ENCODE assay signal across 1 cellular context in the genomic region with DNA sequence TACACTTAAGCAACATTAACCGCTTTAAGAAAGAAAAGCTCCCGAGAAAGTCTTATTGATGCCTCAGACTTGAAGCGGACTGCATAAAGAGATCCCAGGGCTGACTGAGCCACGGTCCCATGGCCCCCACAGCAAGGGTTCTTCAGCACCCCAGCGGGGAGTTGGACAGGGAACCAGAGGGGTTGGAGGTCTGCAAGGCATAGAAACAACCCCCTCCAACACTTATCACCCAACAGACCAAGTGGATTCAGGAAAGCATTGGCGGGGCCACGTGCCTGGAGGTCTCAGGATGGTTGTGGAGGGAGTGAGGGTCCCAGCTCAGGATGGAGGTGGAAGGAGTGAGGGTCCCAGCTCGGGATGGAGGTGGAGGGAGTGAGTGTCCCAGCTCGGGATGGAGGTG.
TF ChIP-seq lines count a peak whose summit lies in the region.

No MANE protein-coding gene starts in this region.

TF ChIP-seq in H1, 55 proteins besides CTCF, POLR2A, EP300 and RAD21:
- TF ChIP-seq RFX5 (IDR thresholded peaks at IDR 0.05; ENCODE audit: borderline replicate concordance, low read depth, low read length) = no peak
- TF ChIP-seq SIX5 (IDR thresholded peaks at IDR 0.05; ENCODE audit: low read depth, low read length) = no peak
- TF ChIP-seq TBP (IDR thresholded peaks at IDR 0.05; ENCODE audit: low read depth, low read length) = no peak
- no peak for TF ChIP-seq POU5F1 (IDR thresholded peaks at IDR 0.05; ENCODE audit: low read depth, low read length)
- no peak for TF ChIP-seq TCF12 (IDR thresholded peaks at IDR 0.05; ENCODE audit: low read depth, low read length)
- no peak for TF ChIP-seq HDAC2 (IDR thresholded peaks at IDR 0.05; ENCODE audit: borderline replicate concordance in 1 of 2, low read depth in 2 of 2, low read length in 2 of 2)
- TF ChIP-seq CHD1 (IDR thresholded peaks at IDR 0.05; ENCODE audit: low read depth, low read length) = no peak
- TF ChIP-seq EGR1 (IDR thresholded peaks at IDR 0.05; ENCODE audit: borderline replicate concordance, low read depth, low read length) = no peak
- TF ChIP-seq CHD2 (IDR thresholded peaks at IDR 0.05; ENCODE audit: low read length) = no peak
- TF ChIP-seq, protein P1, sequence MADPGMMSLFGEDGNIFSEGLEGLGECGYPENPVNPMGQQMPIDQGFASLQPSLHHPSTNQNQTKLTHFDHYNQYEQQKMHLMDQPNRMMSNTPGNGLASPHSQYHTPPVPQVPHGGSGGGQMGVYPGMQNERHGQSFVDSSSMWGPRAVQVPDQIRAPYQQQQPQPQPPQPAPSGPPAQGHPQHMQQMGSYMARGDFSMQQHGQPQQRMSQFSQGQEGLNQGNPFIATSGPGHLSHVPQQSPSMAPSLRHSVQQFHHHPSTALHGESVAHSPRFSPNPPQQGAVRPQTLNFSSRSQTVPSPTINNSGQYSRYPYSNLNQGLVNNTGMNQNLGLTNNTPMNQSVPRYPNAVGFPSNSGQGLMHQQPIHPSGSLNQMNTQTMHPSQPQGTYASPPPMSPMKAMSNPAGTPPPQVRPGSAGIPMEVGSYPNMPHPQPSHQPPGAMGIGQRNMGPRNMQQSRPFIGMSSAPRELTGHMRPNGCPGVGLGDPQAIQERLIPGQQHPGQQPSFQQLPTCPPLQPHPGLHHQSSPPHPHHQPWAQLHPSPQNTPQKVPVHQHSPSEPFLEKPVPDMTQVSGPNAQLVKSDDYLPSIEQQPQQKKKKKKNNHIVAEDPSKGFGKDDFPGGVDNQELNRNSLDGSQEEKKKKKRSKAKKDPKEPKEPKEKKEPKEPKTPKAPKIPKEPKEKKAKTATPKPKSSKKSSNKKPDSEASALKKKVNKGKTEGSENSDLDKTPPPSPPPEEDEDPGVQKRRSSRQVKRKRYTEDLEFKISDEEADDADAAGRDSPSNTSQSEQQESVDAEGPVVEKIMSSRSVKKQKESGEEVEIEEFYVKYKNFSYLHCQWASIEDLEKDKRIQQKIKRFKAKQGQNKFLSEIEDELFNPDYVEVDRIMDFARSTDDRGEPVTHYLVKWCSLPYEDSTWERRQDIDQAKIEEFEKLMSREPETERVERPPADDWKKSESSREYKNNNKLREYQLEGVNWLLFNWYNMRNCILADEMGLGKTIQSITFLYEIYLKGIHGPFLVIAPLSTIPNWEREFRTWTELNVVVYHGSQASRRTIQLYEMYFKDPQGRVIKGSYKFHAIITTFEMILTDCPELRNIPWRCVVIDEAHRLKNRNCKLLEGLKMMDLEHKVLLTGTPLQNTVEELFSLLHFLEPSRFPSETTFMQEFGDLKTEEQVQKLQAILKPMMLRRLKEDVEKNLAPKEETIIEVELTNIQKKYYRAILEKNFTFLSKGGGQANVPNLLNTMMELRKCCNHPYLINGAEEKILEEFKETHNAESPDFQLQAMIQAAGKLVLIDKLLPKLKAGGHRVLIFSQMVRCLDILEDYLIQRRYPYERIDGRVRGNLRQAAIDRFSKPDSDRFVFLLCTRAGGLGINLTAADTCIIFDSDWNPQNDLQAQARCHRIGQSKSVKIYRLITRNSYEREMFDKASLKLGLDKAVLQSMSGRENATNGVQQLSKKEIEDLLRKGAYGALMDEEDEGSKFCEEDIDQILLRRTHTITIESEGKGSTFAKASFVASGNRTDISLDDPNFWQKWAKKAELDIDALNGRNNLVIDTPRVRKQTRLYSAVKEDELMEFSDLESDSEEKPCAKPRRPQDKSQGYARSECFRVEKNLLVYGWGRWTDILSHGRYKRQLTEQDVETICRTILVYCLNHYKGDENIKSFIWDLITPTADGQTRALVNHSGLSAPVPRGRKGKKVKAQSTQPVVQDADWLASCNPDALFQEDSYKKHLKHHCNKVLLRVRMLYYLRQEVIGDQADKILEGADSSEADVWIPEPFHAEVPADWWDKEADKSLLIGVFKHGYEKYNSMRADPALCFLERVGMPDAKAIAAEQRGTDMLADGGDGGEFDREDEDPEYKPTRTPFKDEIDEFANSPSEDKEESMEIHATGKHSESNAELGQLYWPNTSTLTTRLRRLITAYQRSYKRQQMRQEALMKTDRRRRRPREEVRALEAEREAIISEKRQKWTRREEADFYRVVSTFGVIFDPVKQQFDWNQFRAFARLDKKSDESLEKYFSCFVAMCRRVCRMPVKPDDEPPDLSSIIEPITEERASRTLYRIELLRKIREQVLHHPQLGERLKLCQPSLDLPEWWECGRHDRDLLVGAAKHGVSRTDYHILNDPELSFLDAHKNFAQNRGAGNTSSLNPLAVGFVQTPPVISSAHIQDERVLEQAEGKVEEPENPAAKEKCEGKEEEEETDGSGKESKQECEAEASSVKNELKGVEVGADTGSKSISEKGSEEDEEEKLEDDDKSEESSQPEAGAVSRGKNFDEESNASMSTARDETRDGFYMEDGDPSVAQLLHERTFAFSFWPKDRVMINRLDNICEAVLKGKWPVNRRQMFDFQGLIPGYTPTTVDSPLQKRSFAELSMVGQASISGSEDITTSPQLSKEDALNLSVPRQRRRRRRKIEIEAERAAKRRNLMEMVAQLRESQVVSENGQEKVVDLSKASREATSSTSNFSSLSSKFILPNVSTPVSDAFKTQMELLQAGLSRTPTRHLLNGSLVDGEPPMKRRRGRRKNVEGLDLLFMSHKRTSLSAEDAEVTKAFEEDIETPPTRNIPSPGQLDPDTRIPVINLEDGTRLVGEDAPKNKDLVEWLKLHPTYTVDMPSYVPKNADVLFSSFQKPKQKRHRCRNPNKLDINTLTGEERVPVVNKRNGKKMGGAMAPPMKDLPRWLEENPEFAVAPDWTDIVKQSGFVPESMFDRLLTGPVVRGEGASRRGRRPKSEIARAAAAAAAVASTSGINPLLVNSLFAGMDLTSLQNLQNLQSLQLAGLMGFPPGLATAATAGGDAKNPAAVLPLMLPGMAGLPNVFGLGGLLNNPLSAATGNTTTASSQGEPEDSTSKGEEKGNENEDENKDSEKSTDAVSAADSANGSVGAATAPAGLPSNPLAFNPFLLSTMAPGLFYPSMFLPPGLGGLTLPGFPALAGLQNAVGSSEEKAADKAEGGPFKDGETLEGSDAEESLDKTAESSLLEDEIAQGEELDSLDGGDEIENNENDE (IDR thresholded peaks at IDR 0.05; ENCODE audit: insufficient replicate concordance, low read length) = no peak
- no peak for TF ChIP-seq BCL11A (IDR thresholded peaks at IDR 0.05; ENCODE audit: low read depth in 2 of 2, low read length in 2 of 2)
- no peak for TF ChIP-seq TAF7 (optimal IDR thresholded peaks at IDR 0.05; ENCODE audit: borderline replicate concordance, low read depth, low read length)
- TF ChIP-seq, protein P2, sequence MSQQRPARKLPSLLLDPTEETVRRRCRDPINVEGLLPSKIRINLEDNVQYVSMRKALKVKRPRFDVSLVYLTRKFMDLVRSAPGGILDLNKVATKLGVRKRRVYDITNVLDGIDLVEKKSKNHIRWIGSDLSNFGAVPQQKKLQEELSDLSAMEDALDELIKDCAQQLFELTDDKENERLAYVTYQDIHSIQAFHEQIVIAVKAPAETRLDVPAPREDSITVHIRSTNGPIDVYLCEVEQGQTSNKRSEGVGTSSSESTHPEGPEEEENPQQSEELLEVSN (IDR thresholded peaks at IDR 0.05) = no peak
- no peak for TF ChIP-seq MAFK (IDR thresholded peaks at IDR 0.05; ENCODE audit: low read depth, low read length)
- no peak for TF ChIP-seq HDAC6 (IDR thresholded peaks at IDR 0.05; ENCODE audit: low read depth, low read length)
- TF ChIP-seq SP4 (IDR thresholded peaks at IDR 0.05; ENCODE audit: low read length) = no peak
